8 cellular contexts compared by ENCODE assay signal in genomic region chr4:1171306-1172227, GRCh38. TPM values are rescaled to one million over a fixed set of nuclear protein-coding genes. Genes with fewer than 3 reads are reported as not detected.
DNase-seq lines count a peak whose midpoint lies in the region; ATAC-seq and TF ChIP-seq lines count a peak whose summit lies in the region.

No MANE protein-coding gene starts in this region.

- 1 to 7% methylated on average over 24 to 34 of the region's 89 CpGs for WGBS in tibial nerve, 2 donors
- WGBS in mammary epithelial cell (ENCODE audit: low coverage, missing lambda C conversion rate): 0% methylated on average over 4 of the region's 89 CpGs

- no peak overlapping the region for H3K9ac ChIP-seq in mammary epithelial cell (ENCODE audit: insufficient read depth, low read length)

- CTCF ChIA-PET in naive thymus-derived CD4-positive, alpha-beta T cell (lab: Charles Lee): interaction anchor here (0.7 to 1.0 kb wide), 2 partner anchors 8 to 64 kb away, joined by 3 read pairs; no protein-coding TSS in a partner anchor
- CTCF ChIA-PET in mammary epithelial cell (lab: Charles Lee; ENCODE audit: low non-redundant PET): no interaction called here

- TF ChIP-seq POLR2A in tibial nerve (IDR thresholded peaks at IDR 0.05): no peak

- peak; percentile 39 for ATAC-seq in naive thymus-derived CD4-positive, alpha-beta T cell
- ATAC-seq in HG02981 (IDR thresholded peaks at IDR 0.05; ENCODE audit: unreplicated experiment) (no peak), GM18873 (IDR thresholded peaks at IDR 0.05; ENCODE audit: low FRiP score, unreplicated experiment) (no peak)

- peaks cover 0 to 11% of the 10 kb centered on the region in 2 donors for H3K27me3 ChIP-seq in naive thymus-derived CD4-positive, alpha-beta T cell (ENCODE audit: control insufficient read depth in 2 of 2, insufficient read depth in 2 of 2, low read length in 2 of 2)
- H3K27me3 ChIP-seq in tibial nerve: peaks cover 0 to 29% of the 10 kb centered on the region in 2 donors
- peaks cover 37% of the 10 kb centered on the region for H3K27me3 ChIP-seq in mammary epithelial cell (ENCODE audit: insufficient read depth, low read length)

- peaks cover 6 to 29% (median 16%) of the 10 kb centered on the region in 7 donors for H3K4me1 Mint-ChIP-seq in naive thymus-derived CD4-positive, alpha-beta T cell

- peak overlapping the region; percentile 46 for H3K4me3 ChIP-seq in naive thymus-derived CD4-positive, alpha-beta T cell (ENCODE audit: low read length)
- H3K4me3 ChIP-seq in tibial nerve: peak overlapping the region; percentile 20 to 51 (median 48)
- no peak overlapping the region for H3K4me3 ChIP-seq in mammary epithelial cell (replicated peaks in 1 of 3; ENCODE audit: insufficient read depth in 1 of 3, low read depth in 2 of 3, low read length in 3 of 3)

- H3K27ac ChIP-seq in naive thymus-derived CD4-positive, alpha-beta T cell (ENCODE audit: low read depth, low read length): no peak overlapping the region
- H3K27ac ChIP-seq in tibial nerve: peak overlapping the region in 3 of 4 donors; percentile 61 to 78 (median 76)
- no peak overlapping the region for H3K27ac ChIP-seq in mammary epithelial cell (ENCODE audit: insufficient read depth, low read depth, low read length)

- peaks cover 3 to 28% of the 10 kb centered on the region in 2 donors for H3K4me1 ChIP-seq in naive thymus-derived CD4-positive, alpha-beta T cell (ENCODE audit: control insufficient read depth in 2 of 2, insufficient read depth in 2 of 2, low read length in 2 of 2)
- peaks cover 0 to 61% (median 29%) of the 10 kb centered on the region in 4 donors for H3K4me1 ChIP-seq in tibial nerve
- peaks cover 4% of the 10 kb centered on the region for H3K4me1 ChIP-seq in mammary epithelial cell (ENCODE audit: insufficient read depth, low read length)

- H3K36me3 ChIP-seq in naive thymus-derived CD4-positive, alpha-beta T cell (ENCODE audit: control insufficient read depth in 2 of 3, insufficient read depth in 3 of 3, low read length in 3 of 3): no peaks in the 10 kb centered on the region
- H3K36me3 ChIP-seq in tibial nerve (peaks cover 0 to 8% (median 0%) of the 10 kb centered on the region in 3 donors), mammary epithelial cell (ENCODE audit: insufficient read depth, low read length) (no peaks in the 10 kb centered on the region)

- no peak for TF ChIP-seq CTCF in tibial nerve (IDR thresholded peaks at IDR 0.05)
- no peak for TF ChIP-seq CTCF in mammary epithelial cell (conservative IDR thresholded peaks at IDR 0.05 in 1 of 2, IDR thresholded peaks at IDR 0.05 in 1 of 2; ENCODE audit: extremely low read depth in 1 of 2, insufficient read depth in 1 of 2, low read depth in 1 of 2, low read length in 2 of 2)

- H3K4me2 ChIP-seq in mammary epithelial cell (ENCODE audit: insufficient read depth, low read depth, low read length): no peak overlapping the region

- intact Hi-C loops in naive thymus-derived CD4-positive, alpha-beta T cell (cut with micrococcal nuclease): loop anchor here (1.0 kb wide), 3 partner anchors 29 to 78 kb away; partner anchors contain the start of gene CTBP1 (in 1 of the 2)
- intact Hi-C loops in mammary epithelial cell (cut with micrococcal nuclease): no loop called here

- H3K79me2 ChIP-seq in mammary epithelial cell (ENCODE audit: insufficient read depth, low read length): no peaks in the 10 kb centered on the region

- peak overlapping the region in 1 of 9 donors; percentile 72 for H3K27ac Mint-ChIP-seq in naive thymus-derived CD4-positive, alpha-beta T cell

- in situ Hi-C loops in mammary epithelial cell (cut with MboI; ENCODE audit: low sequenced_read_pairs in 2 of 2): no loop called here

- no peaks in the 10 kb centered on the region for H3K9me3 ChIP-seq in naive thymus-derived CD4-positive, alpha-beta T cell (ENCODE audit: control insufficient read depth in 2 of 3, low read length in 3 of 3)
- no peaks in the 10 kb centered on the region for H3K9me3 ChIP-seq in tibial nerve
- H3K9me3 ChIP-seq in mammary epithelial cell (replicated peaks; ENCODE audit: insufficient read depth, low read length): no peaks in the 10 kb centered on the region

- no TSS peak for BruUV-seq in mammary epithelial cell (replicated peaks; lab: Mats Ljungman, UMichigan)

- H2AFZ ChIP-seq in mammary epithelial cell (ENCODE audit: low read depth, low read length): no peak overlapping the region

- dilution Hi-C loops in mammary epithelial cell (cut with HindIII; ENCODE audit: low sequenced_read_pairs): loop anchor here (5.0 to 10.0 kb wide), 2 partner anchors 64 to 83 kb away; no protein-coding TSS in a partner anchor

- POLR2A ChIA-PET in naive thymus-derived CD4-positive, alpha-beta T cell (lab: Charles Lee): interaction anchor here (0.7 to 1.9 kb wide), 2 partner anchors 12 to 77 kb away, joined by 3 to 6 read pairs; partner anchors contain the start of gene CTBP1

- TF ChIP-seq EP300 in tibial nerve (IDR thresholded peaks at IDR 0.05): no peak

- H3K36me3 Mint-ChIP-seq in naive thymus-derived CD4-positive, alpha-beta T cell: peaks cover 0 to 4% (median 0%) of the 10 kb centered on the region in 5 donors

- H3K9me3 Mint-ChIP-seq in naive thymus-derived CD4-positive, alpha-beta T cell: no peaks in the 10 kb centered on the region

- H4K20me1 ChIP-seq in mammary epithelial cell (ENCODE audit: insufficient read depth, low read length): peaks cover 2% of the 10 kb centered on the region

- H3K27me3 Mint-ChIP-seq in naive thymus-derived CD4-positive, alpha-beta T cell: peaks cover 0 to 31% (median 6%) of the 10 kb centered on the region in 5 donors

- H3K4me3 Mint-ChIP-seq in naive thymus-derived CD4-positive, alpha-beta T cell: peak overlapping the region; percentile 44 to 81 (median 74)

- DNase-seq in CD1c-positive myeloid dendritic cell (ENCODE audit: extremely low spot score) (peak; percentile 39), tibial nerve (ENCODE audit: low spot score in 2 of 2) (no peak), mammary epithelial cell (no peak)
- peak; percentile 41 for DNase-seq in activated CD4-positive, alpha-beta T cell treated with anti-CD3 and anti-CD28 coated beads for 1 hour
- peak; percentile 40 for DNase-seq in effector CD8-positive, alpha-beta T cell (lab: John Stamatoyannopoulos, UW)
- peak; percentile 33 to 65 (median 57) for DNase-seq in naive thymus-derived CD4-positive, alpha-beta T cell

RNA-seq across cellular contexts. Expression of gene SPON2, which starts 0.8 kb away (rescaled TPM):
- total RNA-seq in naive thymus-derived CD4-positive, alpha-beta T cell: 10 to 100 TPM in 3 of 5 experiments, 1 to 10 TPM in 2; 5.7 to 79.1 (median 16.0) TPM
- 1 to 10 TPM; 2.8 to 3.8 TPM for polyA plus RNA-seq in naive thymus-derived CD4-positive, alpha-beta T cell
- total RNA-seq in tibial nerve: 10 to 100 TPM; 39.3 to 91.0 (median 45.5) TPM
- total RNA-seq in mammary epithelial cell: 1 to 10 TPM in 1 of 2 donors, under 1 TPM in 1; 0.83 to 1.2 TPM
- 0.11 TPM for polyA plus RNA-seq in mammary epithelial cell
- not detected for polyA minus RNA-seq in mammary epithelial cell

RNA-seq across cellular contexts. Expression of gene RNF212, which starts 58.2 kb away (rescaled TPM):
- total RNA-seq in naive thymus-derived CD4-positive, alpha-beta T cell: 1 to 10 TPM; 1.8 to 4.1 (median 2.4) TPM
- polyA plus RNA-seq in naive thymus-derived CD4-positive, alpha-beta T cell: 1 to 10 TPM; 5.8 to 6.7 TPM
- total RNA-seq in tibial nerve (10 to 100 TPM in 2 of 4 donors, 1 to 10 TPM in 2; 2.5 to 24.7 (median 9.8) TPM), mammary epithelial cell (1 to 10 TPM in 1 of 2 donors, under 1 TPM in 1; 0.33 to 2.2 TPM)
- 1.1 TPM for polyA plus RNA-seq in mammary epithelial cell
- not detected for polyA minus RNA-seq in mammary epithelial cell

Comparison
In these comparisons a context has a peak if more than half of its experiments do, and no peak if none do; other contexts are left out.
1. DNase-seq: peak in CD1c-positive myeloid dendritic cell (single experiment), activated CD4-positive, alpha-beta T cell treated with anti-CD3 and anti-CD28 coated beads for 1 hour (single experiment), effector CD8-positive, alpha-beta T cell (single experiment) and naive thymus-derived CD4-positive, alpha-beta T cell (9 of 9); none in tibial nerve (0 of 2) and mammary epithelial cell (single experiment).
2. H3K27ac ChIP-seq: peak in tibial nerve (3 of 4); none in naive thymus-derived CD4-positive, alpha-beta T cell (single experiment) and mammary epithelial cell (single experiment).
3. H3K4me3 ChIP-seq: peak in naive thymus-derived CD4-positive, alpha-beta T cell (single experiment) and tibial nerve (4 of 4); none in mammary epithelial cell (0 of 3).